Comparison of ENCODE assay signal across 12 cellular contexts in the genomic region with DNA sequence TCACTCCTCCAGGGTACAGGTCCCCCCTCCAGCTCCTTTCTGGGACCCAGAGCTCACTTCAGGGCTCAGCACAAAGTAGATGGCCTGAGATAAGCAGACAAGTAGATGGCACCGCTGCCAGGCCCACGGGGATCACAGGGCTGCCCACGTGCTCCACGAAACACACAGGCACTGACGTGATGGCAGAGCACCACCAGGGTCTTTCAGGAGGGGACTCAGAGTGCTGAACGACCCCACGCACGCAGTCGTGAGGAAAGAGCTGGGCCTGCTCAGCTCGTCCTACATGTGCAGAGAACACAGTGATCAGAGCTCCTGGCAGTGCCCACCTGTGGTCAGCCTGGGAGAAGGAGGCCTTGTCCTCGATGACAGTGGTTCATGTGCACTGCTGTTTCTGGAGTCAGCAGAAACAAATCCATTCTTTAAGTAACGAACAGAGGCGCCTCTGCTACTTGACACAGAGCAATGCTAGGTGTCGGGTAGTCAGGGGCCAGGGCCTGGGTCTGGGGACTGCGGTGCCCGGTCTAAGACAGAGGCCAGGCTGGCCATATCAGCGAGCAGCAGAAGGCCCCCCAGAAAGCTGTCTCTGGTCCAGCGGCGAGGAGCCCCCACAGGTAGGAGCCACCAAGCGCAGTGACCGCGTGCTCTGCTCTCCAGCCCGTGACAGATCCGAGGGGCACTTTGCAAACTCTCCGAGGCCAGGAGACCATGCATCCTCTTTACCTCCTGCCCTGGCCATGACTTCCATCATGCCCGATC.
"Had no signal": no experiment of that assay in that cellular context is flagged by ENCODE, and none has a peak within 500 bp of the region (broad histone marks: within the 10 kb centered on the region; RNA-seq: fewer than 3 reads in every experiment).

No MANE protein-coding gene starts in this region.

- ATAC-seq: activated CD8-positive, alpha-beta T cell treated with anti-CD3 and anti-CD28 coated beads, Interleukin-2, amount 10 ng/mL, durations not matched to agents 7 days and 5 days; activated naive CD8-positive, alpha-beta T cell treated with anti-CD3 and anti-CD28 coated beads, Interleukin-2, amount 50 U/mL, for 24 hours; foreskin keratinocyte; T-cell had no signal

- H3K36me3 ChIP-seq: stomach had no signal

- H3K4me3 ChIP-seq: stomach had no signal

- H3K27me3 ChIP-seq: foreskin keratinocyte, stomach had no signal

- FAIRE-seq: astrocyte, colon had no signal

- DNase-seq: activated CD4-positive, alpha-beta T cell treated with anti-CD3 and anti-CD28 coated beads for 4 hours; activated CD8-positive, alpha-beta T cell treated with anti-CD3 and anti-CD28 coated beads, Interleukin-2, amount 10 ng/mL, durations not matched to agents 7 days and 5 days; activated naive CD4-positive, alpha-beta T cell treated with Interleukin-2 at 50 U/mL for 16 hours; activated naive CD8-positive, alpha-beta T cell treated with anti-CD3 and anti-CD28 coated beads, Interleukin-2, amount 50 U/mL, for 24 hours; foreskin keratinocyte; naive B cell; stimulated activated CD4-positive, alpha-beta T cell treated with anti-CD3 and anti-CD28 coated beads, Interleukin-4, amount 100 ng/mL, for 4 hours; stomach; T-cell; T1000 had no signal

- H3K4me1 ChIP-seq: foreskin keratinocyte had no signal

- H3K27ac ChIP-seq: foreskin keratinocyte, stomach had no signal

- H3K9me3 ChIP-seq: stomach had no signal
